ENCODE assay signal across 2 cellular contexts in the genomic region with DNA sequence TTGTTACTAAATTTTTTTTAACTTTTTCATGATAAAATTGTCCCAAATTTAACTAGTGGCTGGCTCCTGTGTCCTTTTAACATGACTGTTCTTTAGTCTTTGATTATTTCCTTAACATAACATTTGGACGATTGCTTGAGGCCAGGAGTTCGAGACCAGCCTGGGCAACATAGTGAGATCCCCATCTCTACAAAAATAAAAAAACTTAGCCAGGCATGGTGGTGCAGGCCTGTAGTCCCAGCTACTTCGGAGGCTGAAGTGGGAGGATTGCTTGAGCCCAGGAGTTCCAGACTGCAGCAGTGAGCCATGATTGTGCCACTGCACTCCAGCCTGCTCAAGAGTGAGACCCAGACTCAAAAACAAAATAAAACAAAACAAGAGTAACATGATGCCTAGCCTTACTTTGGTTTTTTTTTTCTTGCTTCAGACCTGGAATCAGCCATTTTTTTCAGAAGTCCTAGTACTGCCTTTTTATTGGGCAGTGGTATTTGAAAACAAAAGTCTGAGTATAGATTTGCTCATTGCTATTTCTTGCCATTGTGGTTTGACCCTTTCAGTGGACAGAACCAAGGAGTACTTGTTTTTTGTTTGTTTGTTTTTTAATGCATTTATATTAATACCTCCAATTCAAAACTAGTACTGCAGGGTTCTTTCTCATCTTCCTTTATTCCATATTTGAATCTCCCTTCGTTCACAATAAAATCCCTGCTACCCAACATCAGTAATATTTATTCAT.
TF ChIP-seq lines count a peak whose summit lies in the region.

No MANE protein-coding gene starts in this region.

TF ChIP-seq in IMR-90, 13 proteins besides CTCF, POLR2A, EP300 and RAD21:
- TF ChIP-seq RCOR1 (IDR thresholded peaks at IDR 0.05; ENCODE audit: insufficient replicate concordance, low read length) (no peak), CEBPB (IDR thresholded peaks at IDR 0.05; ENCODE audit: low read depth, low read length) (no peak), SMC3 (IDR thresholded peaks at IDR 0.05; ENCODE audit: low read depth, low read length) (no peak), NFE2L2 (IDR thresholded peaks at IDR 0.05; ENCODE audit: low read depth, low read length) (no peak), MAZ (IDR thresholded peaks at IDR 0.05; ENCODE audit: borderline replicate concordance, low read depth, low read length) (no peak), FOS (IDR thresholded peaks at IDR 0.05; ENCODE audit: low read depth, low read length) (no peak), CHD1 (IDR thresholded peaks at IDR 0.05; ENCODE audit: low read depth, low read length) (no peak), MXI1 (IDR thresholded peaks at IDR 0.05; ENCODE audit: borderline replicate concordance, low read depth, low read length) (no peak), RFX5 (IDR thresholded peaks at IDR 0.05; ENCODE audit: low read depth, low read length) (no peak), MAFK (IDR thresholded peaks at IDR 0.05; ENCODE audit: low read depth, low read length) (no peak), BHLHE40 (IDR thresholded peaks at IDR 0.05; ENCODE audit: low read depth, low read length) (no peak)
- TF ChIP-seq, protein P1, sequence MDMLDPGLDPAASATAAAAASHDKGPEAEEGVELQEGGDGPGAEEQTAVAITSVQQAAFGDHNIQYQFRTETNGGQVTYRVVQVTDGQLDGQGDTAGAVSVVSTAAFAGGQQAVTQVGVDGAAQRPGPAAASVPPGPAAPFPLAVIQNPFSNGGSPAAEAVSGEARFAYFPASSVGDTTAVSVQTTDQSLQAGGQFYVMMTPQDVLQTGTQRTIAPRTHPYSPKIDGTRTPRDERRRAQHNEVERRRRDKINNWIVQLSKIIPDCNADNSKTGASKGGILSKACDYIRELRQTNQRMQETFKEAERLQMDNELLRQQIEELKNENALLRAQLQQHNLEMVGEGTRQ (IDR thresholded peaks at IDR 0.05; ENCODE audit: low read depth, low read length): no peak
- TF ChIP-seq, protein P2, sequence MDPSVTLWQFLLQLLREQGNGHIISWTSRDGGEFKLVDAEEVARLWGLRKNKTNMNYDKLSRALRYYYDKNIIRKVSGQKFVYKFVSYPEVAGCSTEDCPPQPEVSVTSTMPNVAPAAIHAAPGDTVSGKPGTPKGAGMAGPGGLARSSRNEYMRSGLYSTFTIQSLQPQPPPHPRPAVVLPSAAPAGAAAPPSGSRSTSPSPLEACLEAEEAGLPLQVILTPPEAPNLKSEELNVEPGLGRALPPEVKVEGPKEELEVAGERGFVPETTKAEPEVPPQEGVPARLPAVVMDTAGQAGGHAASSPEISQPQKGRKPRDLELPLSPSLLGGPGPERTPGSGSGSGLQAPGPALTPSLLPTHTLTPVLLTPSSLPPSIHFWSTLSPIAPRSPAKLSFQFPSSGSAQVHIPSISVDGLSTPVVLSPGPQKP (IDR thresholded peaks at IDR 0.05; ENCODE audit: borderline replicate concordance, low read depth, low read length): no peak

TF ChIP-seq in neural cell, 6 proteins besides CTCF, POLR2A, EP300 and RAD21:
- TF ChIP-seq EZH2 (IDR thresholded peaks at IDR 0.05; ENCODE audit: borderline replicate concordance, insufficient read depth, low read length, poor library complexity, severe bottlenecking): no peak
- TF ChIP-seq, protein P3, sequence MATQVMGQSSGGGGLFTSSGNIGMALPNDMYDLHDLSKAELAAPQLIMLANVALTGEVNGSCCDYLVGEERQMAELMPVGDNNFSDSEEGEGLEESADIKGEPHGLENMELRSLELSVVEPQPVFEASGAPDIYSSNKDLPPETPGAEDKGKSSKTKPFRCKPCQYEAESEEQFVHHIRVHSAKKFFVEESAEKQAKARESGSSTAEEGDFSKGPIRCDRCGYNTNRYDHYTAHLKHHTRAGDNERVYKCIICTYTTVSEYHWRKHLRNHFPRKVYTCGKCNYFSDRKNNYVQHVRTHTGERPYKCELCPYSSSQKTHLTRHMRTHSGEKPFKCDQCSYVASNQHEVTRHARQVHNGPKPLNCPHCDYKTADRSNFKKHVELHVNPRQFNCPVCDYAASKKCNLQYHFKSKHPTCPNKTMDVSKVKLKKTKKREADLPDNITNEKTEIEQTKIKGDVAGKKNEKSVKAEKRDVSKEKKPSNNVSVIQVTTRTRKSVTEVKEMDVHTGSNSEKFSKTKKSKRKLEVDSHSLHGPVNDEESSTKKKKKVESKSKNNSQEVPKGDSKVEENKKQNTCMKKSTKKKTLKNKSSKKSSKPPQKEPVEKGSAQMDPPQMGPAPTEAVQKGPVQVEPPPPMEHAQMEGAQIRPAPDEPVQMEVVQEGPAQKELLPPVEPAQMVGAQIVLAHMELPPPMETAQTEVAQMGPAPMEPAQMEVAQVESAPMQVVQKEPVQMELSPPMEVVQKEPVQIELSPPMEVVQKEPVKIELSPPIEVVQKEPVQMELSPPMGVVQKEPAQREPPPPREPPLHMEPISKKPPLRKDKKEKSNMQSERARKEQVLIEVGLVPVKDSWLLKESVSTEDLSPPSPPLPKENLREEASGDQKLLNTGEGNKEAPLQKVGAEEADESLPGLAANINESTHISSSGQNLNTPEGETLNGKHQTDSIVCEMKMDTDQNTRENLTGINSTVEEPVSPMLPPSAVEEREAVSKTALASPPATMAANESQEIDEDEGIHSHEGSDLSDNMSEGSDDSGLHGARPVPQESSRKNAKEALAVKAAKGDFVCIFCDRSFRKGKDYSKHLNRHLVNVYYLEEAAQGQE (IDR thresholded peaks at IDR 0.05; ENCODE audit: borderline replicate concordance): no peak
- TF ChIP-seq SMC3 (conservative IDR thresholded peaks at IDR 0.05; ENCODE audit: poor library complexity): no peak
- TF ChIP-seq MXI1 (conservative IDR thresholded peaks at IDR 0.05; ENCODE audit: poor library complexity, severe bottlenecking): no peak
- no peak for TF ChIP-seq POLR2AphosphoS5 (IDR thresholded peaks at IDR 0.05)
- no peak for TF ChIP-seq TAF1 (IDR thresholded peaks at IDR 0.05; ENCODE audit: low read depth)
